Comparison of ENCODE assay signal across 7 cellular contexts in genomic region chrX:65667157-65667502, GRCh38. TPM values are rescaled to one million over a fixed set of nuclear protein-coding genes. Genes with fewer than 3 reads are reported as not detected.
A peak's percentile ranks its signal among the peaks of the same experiment; 100 is the strongest.
DNase-seq lines count a peak whose midpoint lies in the region; ATAC-seq and TF ChIP-seq lines count a peak whose summit lies in the region.

No MANE protein-coding gene starts in this region.

- H3K9me3 Mint-ChIP-seq in endothelial cell (ENCODE audit: unreplicated experiment) = no peaks in the 10 kb centered on the region

- H3K27ac ChIP-seq in KOPT-K1 (ENCODE audit: low read depth, low read length, poor library complexity, severe bottlenecking) (peak overlapping the region; percentile 91), spleen (peak overlapping the region in 7 of 8 donors; percentile 88 to 97 (median 95))

- H3K36me3 Mint-ChIP-seq in endothelial cell (ENCODE audit: low read depth, unreplicated experiment) = peaks cover 5% of the 10 kb centered on the region

- H3K4me3 ChIP-seq in spleen = peak overlapping the region in 4 of 8 donors; percentile 72 to 87 (median 76)

- TF ChIP-seq CTCF in endothelial cell (IDR thresholded peaks at IDR 0.05; ENCODE audit: unreplicated experiment) (no peak), spleen (IDR thresholded peaks at IDR 0.05 in 8 of 11, conservative IDR thresholded peaks at IDR 0.05 in 3 of 11) (no peak)

- H3K27me3 ChIP-seq in spleen (replicated peaks in 1 of 7) = no peaks in the 10 kb centered on the region

- H3K36me3 ChIP-seq in KOPT-K1 (ENCODE audit: insufficient read depth, low read length) = peaks cover 21% of the 10 kb centered on the region
- H3K36me3 ChIP-seq in spleen = peaks cover 0 to 5% (median 0%) of the 10 kb centered on the region in 6 donors

- H3K4me1 Mint-ChIP-seq in endothelial cell (ENCODE audit: unreplicated experiment) = peaks cover 23% of the 10 kb centered on the region

- DNase-seq in endothelial cell (ENCODE audit: low spot score) (no peak), spleen (no peak), SIG-M5 (lab: John Stamatoyannopoulos, UW) (no peak)

- H3K9me3 ChIP-seq in KOPT-K1 (ENCODE audit: insufficient read depth, low read length, poor library complexity, severe bottlenecking) = peaks cover 6% of the 10 kb centered on the region
- peaks cover 0 to 11% (median 0%) of the 10 kb centered on the region in 8 donors for H3K9me3 ChIP-seq in spleen

- H3K27ac Mint-ChIP-seq in endothelial cell (ENCODE audit: unreplicated experiment) = peak overlapping the region; percentile 67

- intact Hi-C loops in spleen (cut with DNase I; ENCODE audit: low total_unique reads) = loop anchor here (10.0 kb wide), 1 partner anchor 58 kb away; no protein-coding TSS in a partner anchor

- ATAC-seq in GM21717 (IDR thresholded peaks at IDR 0.05; ENCODE audit: unreplicated experiment) (peak; percentile 22), GM21381 (IDR thresholded peaks at IDR 0.05; ENCODE audit: unreplicated experiment) (no peak), HG03139 (IDR thresholded peaks at IDR 0.05; ENCODE audit: unreplicated experiment) (no peak)

- WGBS in spleen, 5 donors = 2 to 56% (median 22%) methylated on average over 1 to 6 of the region's 6 CpGs

- H3K4me3 Mint-ChIP-seq in endothelial cell (ENCODE audit: unreplicated experiment) = peak overlapping the region; percentile 86

- peaks cover 2% of the 10 kb centered on the region for H3K27me3 Mint-ChIP-seq in endothelial cell (ENCODE audit: unreplicated experiment)

- peaks cover 0 to 41% (median 25%) of the 10 kb centered on the region in 6 donors for H3K4me1 ChIP-seq in spleen

- TF ChIP-seq POLR2A in spleen (IDR thresholded peaks at IDR 0.05) = no peak

RNA-seq across cellular contexts. Expression of gene MSN, which starts 0.3 kb away (rescaled TPM):
- total RNA-seq in endothelial cell (ENCODE audit: unreplicated experiment) (590 TPM), spleen (100 to 1,000 TPM; 298 to 396 (median 335) TPM)
- 100 to 1,000 TPM; 101 to 197 (median 129) TPM for polyA plus RNA-seq in spleen
